Comparison of ENCODE assay signal across 25 cellular contexts in genomic region chr17:65759532-65759931, GRCh38.
"Had no signal": no experiment of that assay in that cellular context is flagged by ENCODE, and none has a peak within 500 bp of the region (broad histone marks: within the 10 kb centered on the region; RNA-seq: fewer than 3 reads in every experiment).

No MANE protein-coding gene starts in this region.

- H3K9me3 ChIP-seq: left lung, pancreas, sigmoid colon, testis, tibial artery had no signal

- DNase-seq: caudate nucleus; effector CD8-positive, alpha-beta T cell; foreskin keratinocyte; glutamatergic neuron; heart right ventricle; hippocampal formation; left cardiac atrium; left lung; mammary epithelial cell; mesendoderm; midbrain; naive thymus-derived CD8-positive, alpha-beta T cell; nephron progenitor cell; occipital lobe; pancreas; retina; sigmoid colon; stimulated activated CD4-positive, alpha-beta T cell treated with anti-CD3 and anti-CD28 coated beads, Interleukin-2, amount 100 ng/mL, for 24 hours; stimulated activated CD4-positive, alpha-beta T cell treated with anti-CD3 and anti-CD28 coated beads, Interleukin-4, amount 100 ng/mL, for 24 hours; stimulated activated naive CD8-positive, alpha-beta T cell treated with anti-CD3 and anti-CD28 coated beads, Interleukin-15, Interleukin-2, amounts not matched to agents 100 U/mL and 50 U/mL, for 24 hours; substantia nigra; testis; tibial artery had no signal

- H3K36me3 ChIP-seq: heart right ventricle, left lung, pancreas, sigmoid colon, tibial artery had no signal

- H3K4me1 ChIP-seq: foreskin keratinocyte, heart right ventricle, left lung, pancreas, sigmoid colon, testis, tibial artery had no signal

- H3K4me3 ChIP-seq: heart right ventricle, left lung, pancreas, sigmoid colon, testis, tibial artery had no signal

- ATAC-seq: esophagus mucosa; foreskin keratinocyte; heart right ventricle; left cardiac atrium; left lung; naive thymus-derived CD8-positive, alpha-beta T cell; pancreas; stimulated activated memory B cell treated with anti-CD40 and anti-IgM and Interleukin-4, amounts not matched to agents 10 μg/mL and 1 μg/mL and 100 μg/mL, for 72 hours; stimulated activated naive CD8-positive, alpha-beta T cell treated with anti-CD3 and anti-CD28 coated beads, Interleukin-15, Interleukin-2, amounts not matched to agents 100 U/mL and 50 U/mL, for 24 hours had no signal
